Comparison of ENCODE assay signal across 8 cellular contexts in the genomic region with DNA sequence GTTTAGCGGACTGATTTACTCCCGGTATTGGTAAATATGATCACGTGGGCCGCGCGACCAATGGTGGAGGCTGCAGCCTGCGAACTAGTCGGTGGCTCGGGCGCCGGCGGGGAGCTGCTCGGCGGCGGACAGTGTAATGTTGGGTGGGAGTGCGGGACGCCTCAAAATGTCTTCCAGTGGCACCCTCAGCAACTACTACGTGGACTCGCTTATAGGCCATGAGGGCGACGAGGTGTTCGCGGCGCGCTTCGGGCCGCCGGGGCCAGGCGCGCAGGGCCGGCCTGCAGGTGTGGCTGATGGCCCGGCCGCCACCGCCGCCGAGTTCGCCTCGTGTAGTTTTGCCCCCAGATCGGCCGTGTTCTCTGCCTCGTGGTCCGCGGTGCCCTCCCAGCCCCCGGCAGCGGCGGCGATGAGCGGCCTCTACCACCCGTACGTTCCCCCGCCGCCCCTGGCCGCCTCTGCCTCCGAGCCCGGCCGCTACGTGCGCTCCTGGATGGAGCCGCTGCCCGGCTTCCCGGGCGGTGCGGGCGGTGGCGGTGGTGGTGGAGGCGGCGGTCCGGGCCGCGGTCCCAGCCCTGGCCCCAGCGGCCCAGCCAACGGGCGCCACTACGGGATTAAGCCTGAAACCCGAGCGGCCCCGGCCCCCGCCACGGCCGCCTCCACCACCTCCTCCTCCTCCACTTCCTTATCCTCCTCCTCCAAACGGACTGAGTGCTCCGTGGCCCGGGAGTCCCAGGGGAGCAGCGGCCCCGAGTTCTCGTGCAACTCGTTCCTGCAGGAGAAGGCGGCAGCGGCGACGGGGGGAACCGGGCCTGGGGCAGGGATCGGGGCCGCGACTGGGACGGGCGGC. TPM values are rescaled to one million over a fixed set of nuclear protein-coding genes. Genes with fewer than 3 reads are reported as not detected.
A peak's percentile ranks its signal among the peaks of the same experiment; 100 is the strongest.
DNase-seq lines count a peak whose midpoint lies in the region; ATAC-seq and TF ChIP-seq lines count a peak whose summit lies in the region.

A gene (plus strand): TSS at position 87 of the 850 bp plus-strand sequence. CDS start 50 bp downstream, at position 137.

- H3K27ac ChIP-seq in ovary: peak within 1 kb of the TSS; percentile 87 to 92

- H3K4me3 ChIP-seq in fibroblast of mammary gland (ENCODE audit: control insufficient read depth, low read depth, low read length) (peak within 1 kb of the TSS; percentile 61), ovary (peak within 1 kb of the TSS; percentile 76)

- H3K36me3 ChIP-seq in ovary: no peaks in the 10 kb centered on the region

- TF ChIP-seq EP300 in ovary (IDR thresholded peaks at IDR 0.05): no peak

- intact Hi-C loops in ovary (cut with DNase I): loop anchor here in 1 of 4 donors (5.0 to 10.0 kb wide), 2 partner anchors 692 to 1089 kb away; a partner anchor contains a TSS

- no peak for TF ChIP-seq CTCF in fibroblast of mammary gland (conservative IDR thresholded peaks at IDR 0.05; ENCODE audit: control insufficient read depth, insufficient read depth, low read depth, low read length)
- TF ChIP-seq CTCF in ovary (IDR thresholded peaks at IDR 0.05): no peak

- 0 to 2% (median 0%) methylated on average over 83 to 97 of the region's 97 CpGs for WGBS in ovary, 3 donors

- peak; percentile 68 for TF ChIP-seq POLR2A in ovary (IDR thresholded peaks at IDR 0.05)

- H3K27me3 ChIP-seq in ovary: no peaks in the 10 kb centered on the region

- in situ Hi-C loops in SK-MEL-5 (cut with HindIII; ENCODE audit: low pct_unique_long_range_greater_than_20kb, low sequenced_read_pairs): no loop called here

- ATAC-seq in GM19452 (IDR thresholded peaks at IDR 0.05; ENCODE audit: unreplicated experiment) (no peak), HG02610 (IDR thresholded peaks at IDR 0.05; ENCODE audit: unreplicated experiment) (no peak), GM18498 (IDR thresholded peaks at IDR 0.05; ENCODE audit: unreplicated experiment) (no peak)

- DNase-seq in EL (peak; percentile 70), SK-MEL-5 (ENCODE audit: low read depth, low spot score) (peak; percentile 9), fibroblast of mammary gland (ENCODE audit: low read depth) (peak; percentile 80), ovary (peak; percentile 82 to 89 (median 87)), retina (no peak)

- H3K4me1 ChIP-seq in ovary (ENCODE audit: insufficient read depth): no peaks in the 10 kb centered on the region

- no peaks in the 10 kb centered on the region for H3K9me3 ChIP-seq in ovary

RNA-seq across cellular contexts. Expression of the gene that starts here (rescaled TPM):
- total RNA-seq in SK-MEL-5 (2014; rRNA removed; shearing (Covaris generic)): 0.18 and 0.59 TPM in 2 replicates
- polyA plus RNA-seq in SK-MEL-5 (2015; cell fraction: cytosol; rRNA removed): 0.85 TPM in 2 replicates
- polyA plus RNA-seq in SK-MEL-5 (2015; cell fraction: nucleus; rRNA removed): 2.3 and 4.1 TPM in 2 replicates
- 10 to 100 TPM in 6 of 7 donors, 1 to 10 TPM in 1; 9.7 to 20.6 (median 12.8) TPM for total RNA-seq in ovary
- 10 to 100 TPM; 11.7 to 13.0 TPM for polyA plus RNA-seq in ovary
